Comparison of ENCODE assay signal across 20 cellular contexts in the genomic region with DNA sequence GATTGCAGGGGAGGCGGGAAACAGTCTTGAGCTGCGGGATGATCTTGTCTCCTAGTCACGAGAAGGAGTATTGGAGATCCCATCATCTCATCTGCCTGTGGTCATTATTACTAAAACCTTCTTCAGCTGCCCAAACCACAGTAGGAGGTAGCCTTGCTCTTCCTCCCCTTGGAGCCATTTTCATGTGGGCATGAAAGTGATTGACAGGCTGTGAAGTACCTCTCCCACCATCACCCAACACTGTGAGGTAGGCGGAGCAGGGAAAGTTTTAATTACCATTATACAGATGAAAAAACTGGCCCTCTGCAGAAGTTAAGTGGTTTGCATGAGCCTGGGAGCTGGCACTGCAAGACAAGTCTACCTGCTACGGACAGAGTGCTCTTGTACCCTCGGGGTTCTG.
DNase-seq lines count a peak whose midpoint lies in the region; ATAC-seq and TF ChIP-seq lines count a peak whose summit lies in the region.
"Had no signal": no experiment of that assay in that cellular context is flagged by ENCODE, and none has a peak within 500 bp of the region (broad histone marks: within the 10 kb centered on the region; RNA-seq: fewer than 3 reads in every experiment).

No MANE protein-coding gene starts in this region.

- no peaks in the 10 kb centered on the region for H3K27me3 Mint-ChIP-seq in activated CD4-positive, alpha-beta memory T cell treated with anti-CD3 and anti-CD28 coated beads for 36 hours
- H3K27me3 Mint-ChIP-seq in activated CD4-positive, alpha-beta memory T cell treated with anti-CD3 and anti-CD28 coated beads, Interleukin-2, amount 10 ng/mL, durations not matched to agents 7 days and 5 days: no peaks in the 10 kb centered on the region
- H3K27me3 Mint-ChIP-seq in brain: peaks cover 6% of the 10 kb centered on the region
- H3K27me3 Mint-ChIP-seq in T-cell: no peaks in the 10 kb centered on the region

- no peak overlapping the region for H3K4me3 ChIP-seq in NB4 (ENCODE audit: low read depth, low read length)
- H3K4me3 ChIP-seq: SJSA1 had no signal

- ATAC-seq in T-cell (replicated peaks in 1 of 4): no peak
- ATAC-seq: Right ventricle myocardium inferior had no signal

- TF ChIP-seq POLR2A in NB4 (IDR thresholded peaks at IDR 0.05; ENCODE audit: extremely low read depth, insufficient read length): no peak

- peaks cover 3% of the 10 kb centered on the region for H3K36me3 Mint-ChIP-seq in activated CD4-positive, alpha-beta memory T cell treated with anti-CD3 and anti-CD28 coated beads for 36 hours
- H3K36me3 Mint-ChIP-seq in activated CD4-positive, alpha-beta memory T cell treated with anti-CD3 and anti-CD28 coated beads, Interleukin-2, amount 10 ng/mL, durations not matched to agents 7 days and 5 days (ENCODE audit: low read depth): peaks cover 2% of the 10 kb centered on the region
- H3K36me3 Mint-ChIP-seq in brain: peaks cover 7% of the 10 kb centered on the region
- H3K36me3 Mint-ChIP-seq in T-cell: peaks cover 5% of the 10 kb centered on the region

- TF ChIP-seq CTCF in NB4 (IDR thresholded peaks at IDR 0.05; ENCODE audit: low read depth, low read length) (no peak), brain (conservative IDR thresholded peaks at IDR 0.05) (no peak)

- intact Hi-C loops in activated CD4-positive, alpha-beta memory T cell treated with anti-CD3 and anti-CD28 coated beads for 36 hours (cut with micrococcal nuclease): no loop called here

- no peaks in the 10 kb centered on the region for H3K9me3 Mint-ChIP-seq in activated CD4-positive, alpha-beta memory T cell treated with anti-CD3 and anti-CD28 coated beads for 36 hours
- no peaks in the 10 kb centered on the region for H3K9me3 Mint-ChIP-seq in activated CD4-positive, alpha-beta memory T cell treated with anti-CD3 and anti-CD28 coated beads, Interleukin-2, amount 10 ng/mL, durations not matched to agents 7 days and 5 days
- H3K9me3 Mint-ChIP-seq in brain (no peaks in the 10 kb centered on the region), T-cell (no peaks in the 10 kb centered on the region)
- H3K9me3 Mint-ChIP-seq: HFFc6 had no signal

- no peak for DNase-seq in activated CD4-positive, alpha-beta memory T cell treated with anti-CD3 and anti-CD28 coated beads for 36 hours
- DNase-seq in activated CD4-positive, alpha-beta memory T cell treated with anti-CD3 and anti-CD28 coated beads, Interleukin-2, amount 10 ng/mL, durations not matched to agents 7 days and 5 days: no peak
- peak; percentile 20 for DNase-seq in NB4 (ENCODE audit: low read depth)
- no peak for DNase-seq in T-cell
- DNase-seq in middle frontal gyrus (ENCODE audit: extremely low spot score, low spot score): no peak
- DNase-seq in glomerular visceral epithelial cell (ENCODE audit: extremely low spot score): no peak
- DNase-seq in NCI-H226: no peak
- DNase-seq: ACHN, DMS53, EL, HFFc6, KG1, NCI-H1417, NCI-H2081 treated with DMSO at 0.1 percent for 48 hours, NCI-H2171 treated with DMSO at 0.1 percent for 48 hours, NCI-H446, NCI-H526 had no signal

- peaks cover 19% of the 10 kb centered on the region for H3K4me1 Mint-ChIP-seq in activated CD4-positive, alpha-beta memory T cell treated with anti-CD3 and anti-CD28 coated beads for 36 hours (ENCODE audit: low read depth)
- H3K4me1 Mint-ChIP-seq in activated CD4-positive, alpha-beta memory T cell treated with anti-CD3 and anti-CD28 coated beads, Interleukin-2, amount 10 ng/mL, durations not matched to agents 7 days and 5 days: peaks cover 6% of the 10 kb centered on the region
- H3K4me1 Mint-ChIP-seq in brain (peaks cover 64% of the 10 kb centered on the region), T-cell (peaks cover 57 to 65% (median 57%) of the 10 kb centered on the region in 3 donors)

- CTCF ChIA-PET in activated CD4-positive, alpha-beta memory T cell treated with anti-CD3 and anti-CD28 coated beads for 36 hours (lab: Charles Lee): no interaction called here
- CTCF ChIA-PET in activated CD4-positive, alpha-beta memory T cell treated with anti-CD3 and anti-CD28 coated beads, Interleukin-2, amount 10 ng/mL, durations not matched to agents 7 days and 5 days (lab: Charles Lee): no interaction called here
- CTCF ChIA-PET in T-cell (lab: Charles Lee): no interaction called here

- peak overlapping the region; percentile 34 for H3K27ac Mint-ChIP-seq in activated CD4-positive, alpha-beta memory T cell treated with anti-CD3 and anti-CD28 coated beads for 36 hours
- H3K27ac Mint-ChIP-seq in activated CD4-positive, alpha-beta memory T cell treated with anti-CD3 and anti-CD28 coated beads, Interleukin-2, amount 10 ng/mL, durations not matched to agents 7 days and 5 days: no peak overlapping the region
- H3K27ac Mint-ChIP-seq in brain (peak overlapping the region in 4 of 5 experiments; percentile 62 to 78 (median 75)), T-cell (no peak overlapping the region)
- H3K27ac Mint-ChIP-seq: HFFc6 had no signal

- POLR2A ChIA-PET in activated CD4-positive, alpha-beta memory T cell treated with anti-CD3 and anti-CD28 coated beads for 36 hours (lab: Charles Lee): no interaction called here
- POLR2A ChIA-PET in activated CD4-positive, alpha-beta memory T cell treated with anti-CD3 and anti-CD28 coated beads, Interleukin-2, amount 10 ng/mL, durations not matched to agents 7 days and 5 days (lab: Charles Lee): no interaction called here
- POLR2A ChIA-PET in T-cell (lab: Charles Lee): no interaction called here

- H3K4me3 Mint-ChIP-seq in activated CD4-positive, alpha-beta memory T cell treated with anti-CD3 and anti-CD28 coated beads for 36 hours: no peak overlapping the region
- no peak overlapping the region for H3K4me3 Mint-ChIP-seq in activated CD4-positive, alpha-beta memory T cell treated with anti-CD3 and anti-CD28 coated beads, Interleukin-2, amount 10 ng/mL, durations not matched to agents 7 days and 5 days
- H3K4me3 Mint-ChIP-seq in brain (no peak overlapping the region), T-cell (no peak overlapping the region)
- H3K4me3 Mint-ChIP-seq: HFFc6 had no signal

Comparison
In these comparisons a context has a peak if more than half of its experiments do, and no peak if none do; other contexts are left out.
1. H3K27ac Mint-ChIP-seq: peak in activated CD4-positive, alpha-beta memory T cell treated with anti-CD3 and anti-CD28 coated beads for 36 hours (single experiment) and brain (4 of 5); none in activated CD4-positive, alpha-beta memory T cell treated with anti-CD3 and anti-CD28 coated beads, Interleukin-2, amount 10 ng/mL, durations not matched to agents 7 days and 5 days (single experiment) and T-cell (0 of 2).